ENCODE assay signal across 8 cellular contexts in the genomic region with DNA sequence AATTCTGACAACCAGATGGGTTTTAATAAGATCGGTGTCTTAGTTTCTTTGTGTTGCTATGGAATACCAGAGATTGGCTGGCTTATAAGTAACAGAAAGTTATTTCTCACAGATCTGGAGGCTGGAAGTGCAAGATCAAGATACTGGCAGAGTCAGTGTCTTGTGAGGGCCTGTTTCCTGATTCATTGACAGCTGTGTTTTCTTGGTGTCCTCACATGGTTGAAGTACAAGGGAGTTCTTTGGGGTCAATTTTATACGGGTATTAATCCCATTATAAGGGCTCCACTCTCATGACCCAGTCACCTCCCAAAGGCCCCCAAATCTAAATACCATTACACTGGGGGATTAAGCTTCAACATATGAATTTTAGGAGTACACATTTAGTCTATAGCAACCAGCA.
"Had no signal": no experiment of that assay in that cellular context is flagged by ENCODE, and none has a peak within 500 bp of the region (broad histone marks: within the 10 kb centered on the region; RNA-seq: fewer than 3 reads in every experiment).

No MANE protein-coding gene starts in this region.

- H3K4me3 ChIP-seq: GM23248, GM23338, HAP-1 had no signal

- H3K4me1 ChIP-seq: HAP-1 had no signal

- H3K27ac ChIP-seq: GM23248 had no signal

- H3K36me3 ChIP-seq: HAP-1 had no signal

- DNase-seq: GM23248, GOT3, H7, H9, HCEC 1CT, HFFc6 had no signal

- H3K9me3 ChIP-seq: HAP-1 had no signal
